In genomic region chr7:39623312-39624201, GRCh38 we compare ENCODE assay signal across 8 cellular contexts. TPM values are rescaled to one million over a fixed set of nuclear protein-coding genes. Genes with fewer than 3 reads are reported as not detected.
DNase-seq lines count a peak whose midpoint lies in the region; ATAC-seq and TF ChIP-seq lines count a peak whose summit lies in the region.

RALA (plus strand) TSS chr7:39623572; CDS start chr7:39686668, 63,096 bp downstream.

- no peaks in the 10 kb centered on the region for H3K9me3 ChIP-seq in Peyer's patch
- H3K9me3 ChIP-seq in muscle layer of colon (ENCODE audit: low read length) = no peaks in the 10 kb centered on the region

- TF ChIP-seq POLR2A in Peyer's patch (IDR thresholded peaks at IDR 0.05) = peak; percentile 67 to 79

- DNase-seq in DMS53 treated with DMSO at 0.1 percent for 48 hours (lab: John Stamatoyannopoulos, UW; ENCODE audit: unreplicated experiment) (peak; percentile 75), KBM-7 (peak; percentile 83), Peyer's patch (peak; percentile 87 to 95 (median 95))
- peak; percentile 92 to 94 for DNase-seq in activated T-cell treated with anti-CD3 and anti-CD28 coated beads, Interleukin-2, amount 50 U/mL, for 48 hours
- peak; percentile 76 to 79 for DNase-seq in stimulated activated CD8-positive, alpha-beta memory T cell treated with anti-CD3 and anti-CD28 coated beads, Interleukin-7, amount 100 ng/mL, for 1 hour (ENCODE audit: low read depth in 2 of 2)

- in situ Hi-C loops in KBM-7 (cut with MboI; ENCODE audit: low pct_unique_long_range_greater_than_20kb, low sequenced_read_pairs) = no loop called here

- peak in 2 of 6 experiments; percentile 3 to 23 for TF ChIP-seq CTCF in Peyer's patch (IDR thresholded peaks at IDR 0.05)

- H3K27me3 ChIP-seq in Peyer's patch (no peaks in the 10 kb centered on the region), muscle layer of colon (ENCODE audit: control insufficient read depth in 1 of 2, insufficient read depth in 2 of 2, low read length in 2 of 2) (no peaks in the 10 kb centered on the region)

- peak within 1 kb of the TSS; percentile 81 for H3K9ac ChIP-seq in muscle layer of colon (ENCODE audit: low read length)

- H3K4me1 ChIP-seq in Peyer's patch (peaks cover 0 to 30% (median 1%) of the 10 kb centered on the region in 4 donors), muscle layer of colon (ENCODE audit: insufficient read depth, low read length) (peaks cover 32% of the 10 kb centered on the region)

- ATAC-seq in GM21717 (IDR thresholded peaks at IDR 0.05; ENCODE audit: unreplicated experiment) = peak; percentile 96
- peak; percentile 94 for ATAC-seq in esophagus mucosa

- H3K27ac ChIP-seq in Peyer's patch (peak within 1 kb of the TSS; percentile 84 to 98 (median 90)), muscle layer of colon (ENCODE audit: low read depth, low read length) (peak within 1 kb of the TSS; percentile 71)

- H3K36me3 ChIP-seq in Peyer's patch (no peaks in the 10 kb centered on the region), muscle layer of colon (ENCODE audit: insufficient read depth, low read length) (no peaks in the 10 kb centered on the region)

- H3K4me3 ChIP-seq in Peyer's patch = peak within 1 kb of the TSS; percentile 80 to 97 (median 89)
- H3K4me3 ChIP-seq in muscle layer of colon (ENCODE audit: low read depth in 1 of 2, low read length in 2 of 2) = peak within 1 kb of the TSS; percentile 77 to 93

RNA-seq across cellular contexts. Expression of gene RALA, which starts in this region (rescaled TPM):
- total RNA-seq in Peyer's patch (10 to 100 TPM; 20.5 to 31.0 (median 26.3) TPM), esophagus mucosa (48.2 TPM)

Comparison
In these comparisons a context has a peak if more than half of its experiments do, and no peak if none do; other contexts are left out.
1. Peak in every context shown above with its lines: DNase-seq, ATAC-seq, H3K4me3 ChIP-seq and H3K27ac ChIP-seq.